Comparison of ENCODE assay signal across 2 cellular contexts in genomic region chr15:36844453-36845094, GRCh38.
TF ChIP-seq lines count a peak whose summit lies in the region.

No MANE protein-coding gene starts in this region.

TF ChIP-seq in SK-N-SH treated with all-trans-retinoic acid at 6 μM for 48 hours, 23 proteins besides CTCF, POLR2A, EP300 and RAD21 (continued from another document):
- no peak for TF ChIP-seq TCF4 (CRISPR knock-in tag; IDR thresholded peaks at IDR 0.05; ENCODE audit: borderline replicate concordance)

TF ChIP-seq in SK-N-SH, 30 proteins besides CTCF, POLR2A, EP300 and RAD21 (continued from another document):
- no peak for TF ChIP-seq IRF3 (IDR thresholded peaks at IDR 0.05; ENCODE audit: low read depth, low read length)
- TF ChIP-seq EZH2phosphoT487 (IDR thresholded peaks at IDR 0.05; ENCODE audit: borderline replicate concordance, low read depth), result no peak
- TF ChIP-seq REST (IDR thresholded peaks at IDR 0.05; ENCODE audit: low read depth, low read length), result no peak
- TF ChIP-seq NRF1 (IDR thresholded peaks at IDR 0.05; ENCODE audit: low read depth, low read length), result no peak
- no peak for TF ChIP-seq MEF2A (IDR thresholded peaks at IDR 0.05; ENCODE audit: borderline replicate concordance, low read depth)
TF ChIP-seq in SK-N-SH: peak in this region for 0.
